In genomic region chr12:12628013-12628412, GRCh38 we compare ENCODE assay signal across 30 cellular contexts. TPM values are rescaled to one million over a fixed set of nuclear protein-coding genes. Genes with fewer than 3 reads are reported as not detected.
A peak's percentile ranks its signal among the peaks of the same experiment; 100 is the strongest.
DNase-seq lines count a peak whose midpoint lies in the region; ATAC-seq and TF ChIP-seq lines count a peak whose summit lies in the region.
"Had no signal": no experiment of that assay in that cellular context is flagged by ENCODE, and none has a peak within 500 bp of the region (broad histone marks: within the 10 kb centered on the region; RNA-seq: fewer than 3 reads in every experiment).

No MANE protein-coding gene starts in this region.

- no peaks in the 10 kb centered on the region for H3K27me3 Mint-ChIP-seq in Caco-2 (ENCODE audit: insufficient read depth, unreplicated experiment)
- H3K27me3 Mint-ChIP-seq: activated CD4-positive, alpha-beta T cell treated with anti-CD3 and anti-CD28 coated beads, Interleukin-2, amount 10 ng/mL, durations not matched to agents 7 days and 5 days; activated naive CD8-positive, alpha-beta T cell treated with anti-CD3 and anti-CD28 coated beads, Interleukin-2, amount 10 ng/mL, durations not matched to agents 7 days and 5 days; naive thymus-derived CD8-positive, alpha-beta T cell had no signal

- H3K4me1 Mint-ChIP-seq in Caco-2 (ENCODE audit: low read depth, unreplicated experiment) = peaks cover 11% of the 10 kb centered on the region

- CTCF ChIA-PET in Caco-2 (lab: Charles Lee) = no interaction called here

- H3K9ac ChIP-seq in adipocyte (ENCODE audit: low read length) = no peak overlapping the region
- H3K9ac ChIP-seq: KMS-11 had no signal

- no peaks in the 10 kb centered on the region for H3K36me3 Mint-ChIP-seq in Caco-2 (ENCODE audit: insufficient read depth, unreplicated experiment)

- H3K9me3 Mint-ChIP-seq in Caco-2 (ENCODE audit: unreplicated experiment) = peaks cover 11% of the 10 kb centered on the region

- intact Hi-C loops in Caco-2 (cut with micrococcal nuclease; ENCODE audit: unreplicated experiment) = no loop called here

- H3K4me3 Mint-ChIP-seq in Caco-2 (ENCODE audit: unreplicated experiment) = no peak overlapping the region
- H3K4me3 Mint-ChIP-seq: activated CD4-positive, alpha-beta T cell treated with anti-CD3 and anti-CD28 coated beads, Interleukin-2, amount 10 ng/mL, durations not matched to agents 7 days and 5 days; activated naive CD8-positive, alpha-beta T cell treated with anti-CD3 and anti-CD28 coated beads, Interleukin-2, amount 10 ng/mL, durations not matched to agents 7 days and 5 days; mesothelial cell of epicardium had no signal

- H3K4me3 ChIP-seq in adipocyte (ENCODE audit: low read length) (no peak overlapping the region), fibroblast of villous mesenchyme (ENCODE audit: low read depth, low read length) (no peak overlapping the region), Caco-2 (ENCODE audit: low read depth, low read length) (no peak overlapping the region)
- H3K4me3 ChIP-seq: body of pancreas, gastroesophageal sphincter, left ventricle myocardium inferior, SK-N-MC, thoracic aorta had no signal

- H3K27me3 ChIP-seq in adipocyte (replicated peaks; ENCODE audit: control insufficient read depth, insufficient read depth, low read length) (no peaks in the 10 kb centered on the region), Caco-2 (replicated peaks; ENCODE audit: control insufficient read depth, insufficient read depth, low read length) (no peaks in the 10 kb centered on the region)
- H3K27me3 ChIP-seq: body of pancreas, gastroesophageal sphincter had no signal

- BruUV-seq in Caco-2 (replicated peaks; lab: Mats Ljungman, UMichigan) = no TSS peak

- H3K4me1 ChIP-seq in adipocyte (ENCODE audit: control insufficient read depth, insufficient read depth, low read length) (peaks cover 11% of the 10 kb centered on the region), Caco-2 (no peaks in the 10 kb centered on the region; the same call in 1 of the 2 replicates)

- DNase-seq in EH (ENCODE audit: low read depth) (peak; percentile 68), HS-27A (ENCODE audit: low read depth) (peak; percentile 59), adipocyte (ENCODE audit: low read depth) (peak; percentile 15), fibroblast of villous mesenchyme (ENCODE audit: low read depth) (peak; percentile 48), Caco-2 (no peak), islet precursor cell (no peak)
- DNase-seq: activated CD4-positive, alpha-beta T cell treated with anti-CD3 and anti-CD28 coated beads, Interleukin-2, amount 10 ng/mL, durations not matched to agents 7 days and 5 days; activated naive CD8-positive, alpha-beta T cell treated with anti-CD3 and anti-CD28 coated beads, Interleukin-2, amount 10 ng/mL, durations not matched to agents 7 days and 5 days; body of pancreas; effector CD8-positive, alpha-beta T cell; erythroblast; hypothalamus; left ventricle myocardium inferior; naive thymus-derived CD8-positive, alpha-beta T cell; NCI-H1048; NCI-H187; NCI-H526 treated with DMSO at 0.1 percent for 48 hours; occipital lobe; retina; RPMI8226; stimulated activated CD4-positive, alpha-beta T cell treated with anti-CD3 and anti-CD28 coated beads, Interleukin-12 subunit alpha, Interleukin-12 subunit beta, amount 100 ng/mL, for 4 hours; stimulated activated naive CD8-positive, alpha-beta T cell treated with anti-CD3 and anti-CD28 coated beads, Interleukin-15, Interleukin-2, amounts not matched to agents 100 U/mL and 50 U/mL, for 24 hours had no signal

- ATAC-seq in GM18867 (IDR thresholded peaks at IDR 0.05; ENCODE audit: unreplicated experiment) = no peak
- no peak for ATAC-seq in GM18858 (IDR thresholded peaks at IDR 0.05; ENCODE audit: unreplicated experiment)
- ATAC-seq: body of pancreas; gastroesophageal sphincter; naive thymus-derived CD8-positive, alpha-beta T cell; stimulated activated naive CD8-positive, alpha-beta T cell treated with anti-CD3 and anti-CD28 coated beads, Interleukin-15, Interleukin-2, amounts not matched to agents 100 U/mL and 50 U/mL, for 24 hours had no signal

- POLR2A ChIA-PET in Caco-2 (lab: Charles Lee) = no interaction called here

- H3K9me3 ChIP-seq in adipocyte (ENCODE audit: control insufficient read depth, low read length) (no peaks in the 10 kb centered on the region), Caco-2 (no peaks in the 10 kb centered on the region)
- H3K9me3 ChIP-seq: body of pancreas had no signal

- no peak for TF ChIP-seq CTCF in fibroblast of villous mesenchyme (IDR thresholded peaks at IDR 0.05; ENCODE audit: insufficient read depth, low read depth, low read length)
- no peak for TF ChIP-seq CTCF in Caco-2 (IDR thresholded peaks at IDR 0.05; ENCODE audit: insufficient read depth in 1 of 2, low read depth in 1 of 2, low read length in 1 of 2, severe bottlenecking in 1 of 2, unreplicated experiment in 1 of 2)

- no peak overlapping the region for H3K27ac Mint-ChIP-seq in Caco-2 (ENCODE audit: unreplicated experiment)
- H3K27ac Mint-ChIP-seq: activated CD4-positive, alpha-beta T cell treated with anti-CD3 and anti-CD28 coated beads, Interleukin-2, amount 10 ng/mL, durations not matched to agents 7 days and 5 days; activated naive CD8-positive, alpha-beta T cell treated with anti-CD3 and anti-CD28 coated beads, Interleukin-2, amount 10 ng/mL, durations not matched to agents 7 days and 5 days; activated T-helper 2 cell treated with anti-CD3 and anti-CD28 coated beads, Interferon-gamma antibody, Interleukin-2, Interleukin-4, amounts not matched to agents 10 μg/mL and 5 μg/mL and 100 μg/mL, durations not matched to agents 14 hours and 24 hours and 36 hours; mesothelial cell of epicardium had no signal

- H3K36me3 ChIP-seq in adipocyte (ENCODE audit: control insufficient read depth, insufficient read depth, low read length, severe bottlenecking) (no peaks in the 10 kb centered on the region), Caco-2 (ENCODE audit: control insufficient read depth, insufficient read depth, low read length) (no peaks in the 10 kb centered on the region)
- H3K36me3 ChIP-seq: thoracic aorta had no signal

RNA-seq across cellular contexts. Expression of gene CREBL2, which starts 16.3 kb away (rescaled TPM):
- total RNA-seq in fibroblast of villous mesenchyme (25.1 and 33.2 TPM in 2 replicates), Caco-2 (2022) (25.0 and 26.3 TPM in 2 replicates)

Comparison
In these comparisons a context has a peak if more than half of its experiments do, and no peak if none do; other contexts are left out.
1. DNase-seq: peak in EH (single experiment), HS-27A (single experiment), adipocyte (single experiment) and fibroblast of villous mesenchyme (single experiment); none in Caco-2 (0 of 2) and islet precursor cell (single experiment).